Comparison of ENCODE assay signal across 8 cellular contexts in the genomic region with DNA sequence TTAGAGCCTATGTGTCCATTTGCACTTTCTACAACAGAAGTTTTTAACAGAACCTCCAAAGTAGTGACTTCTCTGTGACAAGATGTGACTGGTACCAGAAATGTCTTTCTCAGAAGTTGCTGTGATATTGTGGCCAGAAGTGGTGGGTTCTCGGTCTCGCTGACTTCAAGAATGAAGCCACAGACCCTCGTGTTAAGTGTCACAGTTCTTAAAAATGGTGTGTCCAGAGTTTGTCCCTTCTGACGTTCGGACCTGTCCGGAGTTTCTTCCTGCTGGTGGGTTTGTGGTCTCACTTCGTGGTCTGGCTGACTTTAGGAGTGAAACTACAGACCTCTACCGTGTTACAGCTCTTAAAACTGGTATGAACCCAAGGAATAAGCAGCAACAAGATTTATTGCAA. TPM values are rescaled to one million over a fixed set of nuclear protein-coding genes. Genes with fewer than 3 reads are reported as not detected.
"Had no signal": no experiment of that assay in that cellular context is flagged by ENCODE, and none has a peak within 500 bp of the region (broad histone marks: within the 10 kb centered on the region; RNA-seq: fewer than 3 reads in every experiment).

No MANE protein-coding gene starts in this region.

- H3K27ac ChIP-seq: HL-60 had no signal

- H3K4me3 ChIP-seq: K562 had no signal

- DNase-seq: IMR-90, KBM-7 had no signal

- ATAC-seq: HepG2, K562 had no signal

RNA-seq across cellular contexts. Expression of a gene that starts 2.8 kb away (rescaled TPM):
- total RNA-seq: HepG2, HT-29, HT1080, IMR-90, K562 had no signal
- polyA plus RNA-seq: HepG2, IgD-negative memory B cell, IMR-90, K562 had no signal
